ENCODE assay signal across 15 cellular contexts in genomic region chr12:78385541-78385940, GRCh38.
"Had no signal": no experiment of that assay in that cellular context is flagged by ENCODE, and none has a peak within 500 bp of the region (broad histone marks: within the 10 kb centered on the region; RNA-seq: fewer than 3 reads in every experiment).

No MANE protein-coding gene starts in this region.

- H3K4me2 ChIP-seq: neural progenitor cell had no signal

- H3K4me3 ChIP-seq: ascending aorta, cardiac muscle cell, neural progenitor cell, pancreas, thoracic aorta had no signal

- FAIRE-seq: keratinocyte, pancreas had no signal

- DNase-seq: activated CD4-positive, alpha-beta T cell treated with anti-CD3 and anti-CD28 coated beads, Interleukin-2, amount 50 U/mL, for 1 hour; effector CD8-positive, alpha-beta T cell; pancreas; retina; stimulated activated CD4-positive, alpha-beta T cell treated with anti-CD3 and anti-CD28 coated beads, Interleukin-15, amount 100 ng/mL, for 24 hours; stimulated activated CD4-positive, alpha-beta T cell treated with anti-CD3 and anti-CD28 coated beads, Interleukin-4, amount 100 ng/mL, for 24 hours; T-helper 2 cell had no signal

- H3K27ac Mint-ChIP-seq: activated naive CD8-positive, alpha-beta T cell; mesothelial cell of epicardium; neural progenitor cell; stimulated activated naive CD8-positive, alpha-beta T cell treated with anti-CD3 and anti-CD28 coated beads, Interleukin-15, Interleukin-2, amounts not matched to agents 100 ng/mL and 50 ng/mL, for 24 hours had no signal

- H3K27me3 ChIP-seq: ascending aorta, cardiac muscle cell, neural progenitor cell, pancreas had no signal

- H3K9me3 ChIP-seq: ascending aorta, pancreas, thoracic aorta had no signal

- H3K27me3 Mint-ChIP-seq: activated naive CD8-positive, alpha-beta T cell; stimulated activated naive CD8-positive, alpha-beta T cell treated with anti-CD3 and anti-CD28 coated beads, Interleukin-15, Interleukin-2, amounts not matched to agents 100 ng/mL and 50 ng/mL, for 24 hours had no signal

- H3K36me3 ChIP-seq: ascending aorta, cardiac muscle cell, neural progenitor cell, pancreas, thoracic aorta had no signal

- H2AFZ ChIP-seq: neural progenitor cell had no signal

- H3K4me1 Mint-ChIP-seq: neural progenitor cell had no signal

- H3K4me3 Mint-ChIP-seq: activated naive CD8-positive, alpha-beta T cell; mesothelial cell of epicardium; neural progenitor cell; stimulated activated naive CD8-positive, alpha-beta T cell treated with anti-CD3 and anti-CD28 coated beads, Interleukin-15, Interleukin-2, amounts not matched to agents 100 ng/mL and 50 ng/mL, for 24 hours had no signal

- H3K9me3 Mint-ChIP-seq: neural progenitor cell had no signal

- H3K4me1 ChIP-seq: ascending aorta, neural progenitor cell, pancreas had no signal

- ATAC-seq: pancreas had no signal

- H3K27ac ChIP-seq: ascending aorta, cardiac muscle cell, neural progenitor cell, pancreas, thoracic aorta had no signal

- H3K9ac ChIP-seq: neural progenitor cell had no signal

- H3K36me3 Mint-ChIP-seq: activated naive CD8-positive, alpha-beta T cell; mesothelial cell of epicardium; neural progenitor cell had no signal
